In genomic region chr1:27785763-27786162, GRCh38 we compare ENCODE assay signal across 13 cellular contexts. TPM values are rescaled to one million over a fixed set of nuclear protein-coding genes. Genes with fewer than 3 reads are reported as not detected.
DNase-seq lines count a peak whose midpoint lies in the region; ATAC-seq, FAIRE-seq and TF ChIP-seq lines count a peak whose summit lies in the region.
"Had no signal": no experiment of that assay in that cellular context is flagged by ENCODE, and none has a peak within 500 bp of the region (broad histone marks: within the 10 kb centered on the region; RNA-seq: fewer than 3 reads in every experiment).

No MANE protein-coding gene starts in this region.

- DNase-seq in activated naive CD8-positive, alpha-beta T cell treated with anti-CD3 and anti-CD28 coated beads for 36 hours, result no peak
- DNase-seq in bronchial epithelial cell (ENCODE audit: low read depth), result peak; percentile 70
- DNase-seq in left lung, result no peak
- DNase-seq in transverse colon, result no peak
- DNase-seq in stimulated activated naive CD8-positive, alpha-beta T cell treated with anti-CD3 and anti-CD28 coated beads, Interleukin-15, amount 100 ng/mL, for 72 hours, result no peak
- DNase-seq: ACHN; Karpas-422; NCI-H526; stimulated activated CD4-positive, alpha-beta T cell treated with anti-CD3 and anti-CD28 coated beads, Interleukin-4, amount 100 ng/mL, for 24 hours had no signal

- peak overlapping the region; percentile 65 to 72 for H3K27ac ChIP-seq in left lung
- H3K27ac ChIP-seq in transverse colon, result peak overlapping the region; percentile 22 to 72 (median 59)
- H3K27ac ChIP-seq: cardiac muscle cell had no signal

- H3K4me1 ChIP-seq in left lung, result peaks cover 26 to 100% of the 10 kb centered on the region in 2 donors
- peaks cover 0 to 52% (median 19%) of the 10 kb centered on the region in 4 donors for H3K4me1 ChIP-seq in transverse colon

- H3K4me3 Mint-ChIP-seq in activated naive CD8-positive, alpha-beta T cell, result no peak overlapping the region
- no peak overlapping the region for H3K4me3 Mint-ChIP-seq in activated naive CD8-positive, alpha-beta T cell treated with anti-CD3 and anti-CD28 coated beads for 36 hours
- H3K4me3 Mint-ChIP-seq in stimulated activated naive CD8-positive, alpha-beta T cell treated with anti-CD3 and anti-CD28 coated beads, Interleukin-15, amount 100 ng/mL, for 72 hours, result no peak overlapping the region

- H3K36me3 ChIP-seq in bronchial epithelial cell (ENCODE audit: control insufficient read depth, insufficient read depth, low read length) (peaks cover 1% of the 10 kb centered on the region), left lung (peaks cover under 1 to 14% of the 10 kb centered on the region in 2 donors), transverse colon (peaks cover 0 to 11% (median under 1%) of the 10 kb centered on the region in 4 donors)
- H3K36me3 ChIP-seq: cardiac muscle cell had no signal

- TF ChIP-seq EP300 in transverse colon (IDR thresholded peaks at IDR 0.05; ENCODE audit: low read depth), result no peak

- peaks cover 6% of the 10 kb centered on the region for H3K36me3 Mint-ChIP-seq in activated naive CD8-positive, alpha-beta T cell
- H3K36me3 Mint-ChIP-seq in activated naive CD8-positive, alpha-beta T cell treated with anti-CD3 and anti-CD28 coated beads for 36 hours, result peaks cover 14% of the 10 kb centered on the region

- H3K27me3 ChIP-seq in bronchial epithelial cell (ENCODE audit: control insufficient read depth, insufficient read depth, low read length), result no peaks in the 10 kb centered on the region
- H3K27me3 ChIP-seq in left lung, result no peaks in the 10 kb centered on the region
- no peaks in the 10 kb centered on the region for H3K27me3 ChIP-seq in transverse colon
- H3K27me3 ChIP-seq: cardiac muscle cell had no signal

- in situ Hi-C loops in transverse colon (cut with MboI; ENCODE audit: low pct_ligation_motif_present in 1 of 4, low pct_unique_long_range_greater_than_20kb in 1 of 4, low sequenced_read_pairs in 3 of 4), result no loop called here

- peak overlapping the region; percentile 54 for H3K27ac Mint-ChIP-seq in activated naive CD8-positive, alpha-beta T cell
- no peak overlapping the region for H3K27ac Mint-ChIP-seq in activated naive CD8-positive, alpha-beta T cell treated with anti-CD3 and anti-CD28 coated beads for 36 hours
- H3K27ac Mint-ChIP-seq in stimulated activated naive CD8-positive, alpha-beta T cell treated with anti-CD3 and anti-CD28 coated beads, Interleukin-15, amount 100 ng/mL, for 72 hours, result peak overlapping the region in 1 of 2 donors; percentile 77

- H3K4me1 Mint-ChIP-seq in activated naive CD8-positive, alpha-beta T cell (ENCODE audit: low read depth), result peaks cover 20% of the 10 kb centered on the region
- peaks cover 9% of the 10 kb centered on the region for H3K4me1 Mint-ChIP-seq in activated naive CD8-positive, alpha-beta T cell treated with anti-CD3 and anti-CD28 coated beads for 36 hours
- H3K4me1 Mint-ChIP-seq in stimulated activated naive CD8-positive, alpha-beta T cell treated with anti-CD3 and anti-CD28 coated beads, Interleukin-15, amount 100 ng/mL, for 72 hours, result peaks cover 19% of the 10 kb centered on the region

- intact Hi-C loops in left lung (cut with DNase I) (no loop called here), transverse colon (cut with DNase I; ENCODE audit: low total_unique reads) (no loop called here)

- no peak for TF ChIP-seq POLR2A in transverse colon (IDR thresholded peaks at IDR 0.05)

- no peaks in the 10 kb centered on the region for H3K9me3 ChIP-seq in left lung
- H3K9me3 ChIP-seq in transverse colon, result no peaks in the 10 kb centered on the region

- H3K4me3 ChIP-seq in bronchial epithelial cell (ENCODE audit: low read depth, low read length) (no peak overlapping the region), left lung (no peak overlapping the region), transverse colon (no peak overlapping the region)
- H3K4me3 ChIP-seq: cardiac muscle cell had no signal

- TF ChIP-seq CTCF in bronchial epithelial cell (IDR thresholded peaks at IDR 0.05; ENCODE audit: insufficient read depth, low read length, severe bottlenecking) (no peak), left lung (IDR thresholded peaks at IDR 0.05) (no peak), transverse colon (IDR thresholded peaks at IDR 0.05) (no peak)

- H3K27me3 Mint-ChIP-seq in activated naive CD8-positive, alpha-beta T cell, result no peaks in the 10 kb centered on the region
- H3K27me3 Mint-ChIP-seq in activated naive CD8-positive, alpha-beta T cell treated with anti-CD3 and anti-CD28 coated beads for 36 hours, result no peaks in the 10 kb centered on the region
- no peaks in the 10 kb centered on the region for H3K27me3 Mint-ChIP-seq in stimulated activated naive CD8-positive, alpha-beta T cell treated with anti-CD3 and anti-CD28 coated beads, Interleukin-15, amount 100 ng/mL, for 72 hours

- no peak for FAIRE-seq in bronchial epithelial cell (lab: Jason Lieb, UNC)

- ATAC-seq in left lung (peak; percentile 91), HG03378 (IDR thresholded peaks at IDR 0.05; ENCODE audit: unreplicated experiment) (no peak), HG03045 (IDR thresholded peaks at IDR 0.05; ENCODE audit: unreplicated experiment) (no peak)
- no peak for ATAC-seq in stimulated activated naive CD8-positive, alpha-beta T cell treated with anti-CD3 and anti-CD28 coated beads, Interleukin-15, amount 100 ng/mL, for 72 hours

- H3K9me3 Mint-ChIP-seq in activated naive CD8-positive, alpha-beta T cell (ENCODE audit: low read depth), result no peaks in the 10 kb centered on the region
- no peaks in the 10 kb centered on the region for H3K9me3 Mint-ChIP-seq in activated naive CD8-positive, alpha-beta T cell treated with anti-CD3 and anti-CD28 coated beads for 36 hours
- no peaks in the 10 kb centered on the region for H3K9me3 Mint-ChIP-seq in stimulated activated naive CD8-positive, alpha-beta T cell treated with anti-CD3 and anti-CD28 coated beads, Interleukin-15, amount 100 ng/mL, for 72 hours

RNA-seq across cellular contexts. Expression of gene STX12, which starts 12.7 kb away (rescaled TPM):
- total RNA-seq in activated naive CD8-positive, alpha-beta T cell treated with anti-CD3 and anti-CD28 coated beads for 36 hours, result 10 to 100 TPM; 20.0 to 21.1 TPM
- 29.7 and 36.2 TPM in 2 replicates for total RNA-seq in bronchial epithelial cell
- 10 to 100 TPM; 79.3 TPM for total RNA-seq in left lung
- 10 to 100 TPM; 11.3 to 65.3 (median 47.6) TPM for total RNA-seq in transverse colon

RNA-seq across cellular contexts. Expression of gene PPP1R8, which starts 44.8 kb away (rescaled TPM):
- 10 to 100 TPM; 60.0 to 70.5 TPM for total RNA-seq in activated naive CD8-positive, alpha-beta T cell treated with anti-CD3 and anti-CD28 coated beads for 36 hours
- total RNA-seq in bronchial epithelial cell (46.7 and 51.9 TPM in 2 replicates), left lung (10 to 100 TPM; 31.1 to 34.4 TPM), transverse colon (10 to 100 TPM; 15.1 to 32.9 (median 28.0) TPM)
